In genomic region chr10:127737563-127738511, GRCh38 we compare ENCODE assay signal across 19 cellular contexts. TPM values are rescaled to one million over a fixed set of nuclear protein-coding genes. Genes with fewer than 3 reads are reported as not detected.
A peak's percentile ranks its signal among the peaks of the same experiment; 100 is the strongest.
DNase-seq lines count a peak whose midpoint lies in the region; ATAC-seq, FAIRE-seq and TF ChIP-seq lines count a peak whose summit lies in the region.
"Had no signal": no experiment of that assay in that cellular context is flagged by ENCODE, and none has a peak within 500 bp of the region (broad histone marks: within the 10 kb centered on the region; RNA-seq: fewer than 3 reads in every experiment).

No MANE protein-coding gene starts in this region.

- H2BK20ac ChIP-seq in H9 (ENCODE audit: low read depth, low read length, poor library complexity, severe bottlenecking) = no peak overlapping the region

- FAIRE-seq in kidney (lab: Jason Lieb, UNC) = no peak

- no peak for TF ChIP-seq CTCF in H9 (conservative IDR thresholded peaks at IDR 0.05)
- no peak for TF ChIP-seq CTCF in kidney (IDR thresholded peaks at IDR 0.05; ENCODE audit: borderline replicate concordance, extremely low read depth, insufficient read depth)
- TF ChIP-seq CTCF in smooth muscle cell (IDR thresholded peaks at IDR 0.05; ENCODE audit: borderline replicate concordance, insufficient read depth, poor library complexity, severe bottlenecking) = no peak
- no peak for TF ChIP-seq CTCF in tibial nerve (IDR thresholded peaks at IDR 0.05)

- no peak overlapping the region for H3K23ac ChIP-seq in H9 (ENCODE audit: insufficient read length, low read depth, low read length)

- H3K27ac Mint-ChIP-seq in H9 = no peak overlapping the region
- H3K27ac Mint-ChIP-seq: activated CD4-positive, alpha-beta T cell treated with anti-CD3 and anti-CD28 coated beads, Interleukin-2, amount 10 ng/mL, durations not matched to agents 7 days and 5 days; activated naive CD8-positive, alpha-beta T cell treated with anti-CD3 and anti-CD28 coated beads for 36 hours; naive thymus-derived CD8-positive, alpha-beta T cell had no signal

- H3K9ac ChIP-seq in H9 (ENCODE audit: extremely low read depth, insufficient read length, low read length) = no peak overlapping the region
- no peak overlapping the region for H3K9ac ChIP-seq in kidney (ENCODE audit: low read length in 2 of 2)
- no peak overlapping the region for H3K9ac ChIP-seq in smooth muscle cell (ENCODE audit: low read depth)

- H3K4me1 ChIP-seq in H9 (ENCODE audit: insufficient read depth, low read length) = peaks cover 6% of the 10 kb centered on the region; the same call in 1 of the 2 replicates
- H3K4me1 ChIP-seq in ectodermal cell (ENCODE audit: control insufficient read depth, insufficient read depth, low read length) = peaks cover 21% of the 10 kb centered on the region
- H3K4me1 ChIP-seq in kidney (ENCODE audit: control insufficient read depth in 1 of 2, insufficient read depth in 1 of 2, low read depth in 1 of 2, low read length in 2 of 2) = peaks cover 0 to 3% of the 10 kb centered on the region in 2 donors
- H3K4me1 ChIP-seq in smooth muscle cell (ENCODE audit: low read depth) = peaks cover 6% of the 10 kb centered on the region
- peaks cover 0 to 32% (median 0%) of the 10 kb centered on the region in 4 donors for H3K4me1 ChIP-seq in tibial nerve
- H3K4me1 ChIP-seq: foreskin keratinocyte had no signal

- H3K27me3 Mint-ChIP-seq in H9 (ENCODE audit: low read depth) = peaks cover 89% of the 10 kb centered on the region

- DNase-seq in H9 (peak; percentile 34), kidney (peak; percentile 72), smooth muscle cell (lab: John Stamatoyannopoulos, UW; ENCODE audit: unreplicated experiment) (no peak), NCI-H748 treated with DMSO at 0.1 percent for 48 hours (lab: John Stamatoyannopoulos, UW) (no peak), tibial nerve (ENCODE audit: low spot score in 2 of 2) (no peak)
- DNase-seq in activated CD4-positive, CD25-positive, alpha-beta regulatory T cell treated with anti-CD3 and anti-CD28 coated beads, Interleukin-2, amount 50 U/mL, for 72 hours = no peak
- DNase-seq: activated CD4-positive, alpha-beta T cell treated with anti-CD3 and anti-CD28 coated beads, Interleukin-2, amount 10 ng/mL, durations not matched to agents 7 days and 5 days; activated naive CD8-positive, alpha-beta T cell treated with anti-CD3 and anti-CD28 coated beads for 36 hours; activated T-cell treated with anti-CD3 and anti-CD28 coated beads, Interleukin-2, amount 50 U/mL, for 1 hour; DMS 273 treated with DMSO at 0.1 percent for 48 hours; effector memory CD4-positive, alpha-beta T cell; foreskin keratinocyte; naive thymus-derived CD8-positive, alpha-beta T cell; NCI-H1048 had no signal

- WGBS in H9 (ENCODE audit: extremely low coverage, insufficient read length, low lambda C conversion rate) = no CpG with 5 or more reads among the region's 59 CpGs
- WGBS in ectodermal cell, 2 experiments = 10 to 11% methylated on average over 59 of the region's 59 CpGs
- WGBS in smooth muscle cell (ENCODE audit: low lambda C conversion rate) = 12% methylated on average over 51 of the region's 59 CpGs
- WGBS in tibial nerve, 2 donors = 8 to 11% methylated on average over 37 to 47 of the region's 59 CpGs

- H3K4me3 Mint-ChIP-seq in H9 = peak overlapping the region; percentile 51 to 78
- H3K4me3 Mint-ChIP-seq: activated CD4-positive, alpha-beta T cell treated with anti-CD3 and anti-CD28 coated beads, Interleukin-2, amount 10 ng/mL, durations not matched to agents 7 days and 5 days; activated naive CD8-positive, alpha-beta T cell treated with anti-CD3 and anti-CD28 coated beads for 36 hours; naive thymus-derived CD8-positive, alpha-beta T cell had no signal

- no peak overlapping the region for H3K56ac ChIP-seq in H9 (ENCODE audit: insufficient read length, low read depth, low read length)

- H2BK120ac ChIP-seq in H9 (ENCODE audit: low read depth, low read length, poor library complexity, severe bottlenecking) = no peak overlapping the region

- no peak for TF ChIP-seq EP300 in tibial nerve (IDR thresholded peaks at IDR 0.05)

- H3K9me3 ChIP-seq in H9 (ENCODE audit: control insufficient read depth, low read depth, low read length) = no peaks in the 10 kb centered on the region
- H3K9me3 ChIP-seq in ectodermal cell (ENCODE audit: control insufficient read depth, low read length) = no peaks in the 10 kb centered on the region
- H3K9me3 ChIP-seq in kidney (ENCODE audit: control insufficient read depth in 1 of 2, low read length in 2 of 2) = no peaks in the 10 kb centered on the region
- H3K9me3 ChIP-seq in smooth muscle cell (replicated peaks; ENCODE audit: low read depth) = no peaks in the 10 kb centered on the region
- no peaks in the 10 kb centered on the region for H3K9me3 ChIP-seq in tibial nerve
- H3K9me3 ChIP-seq: upper lobe of left lung had no signal

- H2BK12ac ChIP-seq in H9 (ENCODE audit: insufficient read length, low read depth, low read length) = no peak overlapping the region

- no peak overlapping the region for H2BK5ac ChIP-seq in H9 (ENCODE audit: insufficient read length, low read length)

- TF ChIP-seq POLR2A in tibial nerve (IDR thresholded peaks at IDR 0.05) = no peak

- peaks cover 0 to 3% of the 10 kb centered on the region in 2 experiments; a peak in 1 of 5 replicates for H3K9me3 Mint-ChIP-seq in H9
- H3K9me3 Mint-ChIP-seq: activated CD4-positive, alpha-beta T cell treated with anti-CD3 and anti-CD28 coated beads, Interleukin-2, amount 10 ng/mL, durations not matched to agents 7 days and 5 days had no signal

- no peak overlapping the region for H3K18ac ChIP-seq in H9 (ENCODE audit: insufficient read length, low read depth, low read length)

- H3K36me3 ChIP-seq in ectodermal cell (ENCODE audit: control insufficient read depth, insufficient read depth, low read length) (no peaks in the 10 kb centered on the region), kidney (ENCODE audit: control insufficient read depth in 1 of 2, insufficient read depth in 2 of 2, low read length in 2 of 2) (no peaks in the 10 kb centered on the region), smooth muscle cell (ENCODE audit: low read depth) (no peaks in the 10 kb centered on the region), tibial nerve (no peaks in the 10 kb centered on the region)
- H3K36me3 ChIP-seq: upper lobe of left lung had no signal

- H2AFZ ChIP-seq in H9 (ENCODE audit: low read length) (no peak overlapping the region), smooth muscle cell (ENCODE audit: low read depth) (no peak overlapping the region)

- H3F3A ChIP-seq in smooth muscle cell (ENCODE audit: low read depth) = no peaks in the 10 kb centered on the region

- no peak overlapping the region for H2AK5ac ChIP-seq in H9 (ENCODE audit: insufficient read length, low read length)

- peak overlapping the region; percentile 32 for H3K4me3 ChIP-seq in ectodermal cell (ENCODE audit: insufficient read depth, low read depth, low read length)
- no peak overlapping the region for H3K4me3 ChIP-seq in kidney (ENCODE audit: low read length in 2 of 2)
- no peak overlapping the region for H3K4me3 ChIP-seq in smooth muscle cell
- peak overlapping the region in 2 of 4 donors; percentile 1 to 38 for H3K4me3 ChIP-seq in tibial nerve

- H3K4me2 ChIP-seq in H9 (ENCODE audit: insufficient read depth, insufficient read length, low read length) (peak overlapping the region; percentile 44), smooth muscle cell (peak overlapping the region; percentile 22)

- no peak overlapping the region for H3K14ac ChIP-seq in H9 (ENCODE audit: insufficient read depth, low read length)

- no peak overlapping the region for H4K5ac ChIP-seq in H9 (ENCODE audit: insufficient read length, low read depth, low read length)

- no peak overlapping the region for H4K91ac ChIP-seq in H9 (ENCODE audit: insufficient read length, low read depth, low read length)

- H3K27ac ChIP-seq in H9 (ENCODE audit: insufficient read length, low read depth, low read length) (no peak overlapping the region), ectodermal cell (ENCODE audit: insufficient read depth, low read depth, low read length, poor library complexity, severe bottlenecking) (no peak overlapping the region), kidney (ENCODE audit: low read depth in 2 of 2, low read length in 2 of 2) (no peak overlapping the region), smooth muscle cell (ENCODE audit: low read depth) (no peak overlapping the region), tibial nerve (peak overlapping the region in 1 of 4 donors; percentile 44)
- H3K27ac ChIP-seq: foreskin keratinocyte, upper lobe of left lung had no signal

- H2BK15ac ChIP-seq in H9 (ENCODE audit: low read depth, low read length) = no peak overlapping the region

- no peak for ATAC-seq in HG03439 (IDR thresholded peaks at IDR 0.05; ENCODE audit: unreplicated experiment)
- ATAC-seq: naive thymus-derived CD8-positive, alpha-beta T cell had no signal

- peaks cover 46% of the 10 kb centered on the region for H3K27me3 ChIP-seq in H9 (ENCODE audit: insufficient read depth, low read length)
- peaks cover 74% of the 10 kb centered on the region for H3K27me3 ChIP-seq in ectodermal cell (ENCODE audit: control insufficient read depth, insufficient read depth, low read length, poor library complexity, severe bottlenecking)
- peaks cover 85% of the 10 kb centered on the region for H3K27me3 ChIP-seq in smooth muscle cell (ENCODE audit: low read depth)
- peaks cover 0 to 62% of the 10 kb centered on the region in 2 donors for H3K27me3 ChIP-seq in tibial nerve

- H3K36me3 Mint-ChIP-seq in H9 (ENCODE audit: insufficient read depth in 1 of 3, low read depth in 3 of 3) = no peaks in the 10 kb centered on the region; a peak in 1 of 7 replicates
- H3K36me3 Mint-ChIP-seq: activated naive CD8-positive, alpha-beta T cell treated with anti-CD3 and anti-CD28 coated beads for 36 hours; naive thymus-derived CD8-positive, alpha-beta T cell had no signal

- H3K23me2 ChIP-seq in H9 (ENCODE audit: insufficient read length, low read depth, low read length, poor library complexity, severe bottlenecking) = peaks cover 21% of the 10 kb centered on the region

- H3T11ph ChIP-seq in H9 (ENCODE audit: low read length) = no peak overlapping the region

- H3K79me2 ChIP-seq in H9 (ENCODE audit: insufficient read depth, low read length) (no peaks in the 10 kb centered on the region), smooth muscle cell (ENCODE audit: low read depth) (no peaks in the 10 kb centered on the region)

- no peaks in the 10 kb centered on the region for H3K79me1 ChIP-seq in H9 (ENCODE audit: insufficient read depth, low read depth, low read length, poor library complexity, severe bottlenecking)

- intact Hi-C loops in kidney (cut with DNase I) = no loop called here

- no peak overlapping the region for H3K4ac ChIP-seq in H9 (ENCODE audit: low read depth, low read length)

- no peaks in the 10 kb centered on the region for H4K20me1 ChIP-seq in H9 (ENCODE audit: control insufficient read depth, insufficient read depth, insufficient read length)
- no peaks in the 10 kb centered on the region for H4K20me1 ChIP-seq in smooth muscle cell (ENCODE audit: low read depth)

- H4K8ac ChIP-seq in H9 (replicated peaks; ENCODE audit: insufficient read length, low read depth, low read length) = no peak overlapping the region

- peaks cover 20 to 33% of the 10 kb centered on the region in 2 experiments for H3K4me1 Mint-ChIP-seq in H9
- H3K4me1 Mint-ChIP-seq: activated CD4-positive, alpha-beta T cell treated with anti-CD3 and anti-CD28 coated beads, Interleukin-2, amount 10 ng/mL, durations not matched to agents 7 days and 5 days; activated naive CD8-positive, alpha-beta T cell treated with anti-CD3 and anti-CD28 coated beads for 36 hours; naive thymus-derived CD8-positive, alpha-beta T cell had no signal

RNA-seq across cellular contexts. Expression of gene FOXI2, which starts 0.9 kb away (rescaled TPM):
- total RNA-seq in H9 (2021) = 0.29 and 0.42 TPM in 2 replicates
- 0.17 TPM for polyA plus RNA-seq in ectodermal cell (2013, experiment 1 of 4)
- 0.16 TPM for polyA plus RNA-seq in ectodermal cell (2013, experiment 2 of 4)
- 0.05 TPM for polyA plus RNA-seq in ectodermal cell (2013, experiment 3 of 4)
- polyA plus RNA-seq in ectodermal cell (2013, experiment 4 of 4) = 0.24 TPM
- 1.1 TPM for total RNA-seq in kidney
- polyA plus RNA-seq in kidney (ENCODE audit: insufficient read depth, low read depth, low replicate concordance) = 1.5 TPM
- total RNA-seq in smooth muscle cell = not detected in 2 replicates
- polyA plus RNA-seq in smooth muscle cell = not detected in 2 replicates
- under 1 TPM in 2 of 4 donors, not detected in 2; 0.59 to 0.87 TPM for total RNA-seq in tibial nerve
- total RNA-seq: activated CD4-positive, alpha-beta T cell treated with anti-CD3 and anti-CD28 coated beads, Interleukin-2, amount 10 ng/mL, durations not matched to agents 7 days and 5 days; activated naive CD8-positive, alpha-beta T cell treated with anti-CD3 and anti-CD28 coated beads for 36 hours; foreskin keratinocyte; naive thymus-derived CD8-positive, alpha-beta T cell had no signal
- polyA plus RNA-seq: BJ; foreskin keratinocyte; naive thymus-derived CD8-positive, alpha-beta T cell; right cardiac atrium had no signal

Comparison
In these comparisons a context has a peak if more than half of its experiments do, and no peak if none do; other contexts are left out.
1. DNase-seq: peak in H9 (single experiment) and kidney (single experiment); none in smooth muscle cell (single experiment), activated CD4-positive, CD25-positive, alpha-beta regulatory T cell treated with anti-CD3 and anti-CD28 coated beads, Interleukin-2, amount 50 U/mL, for 72 hours (single experiment), NCI-H748 treated with DMSO at 0.1 percent for 48 hours (single experiment) and tibial nerve (0 of 2).